In the genomic region with DNA sequence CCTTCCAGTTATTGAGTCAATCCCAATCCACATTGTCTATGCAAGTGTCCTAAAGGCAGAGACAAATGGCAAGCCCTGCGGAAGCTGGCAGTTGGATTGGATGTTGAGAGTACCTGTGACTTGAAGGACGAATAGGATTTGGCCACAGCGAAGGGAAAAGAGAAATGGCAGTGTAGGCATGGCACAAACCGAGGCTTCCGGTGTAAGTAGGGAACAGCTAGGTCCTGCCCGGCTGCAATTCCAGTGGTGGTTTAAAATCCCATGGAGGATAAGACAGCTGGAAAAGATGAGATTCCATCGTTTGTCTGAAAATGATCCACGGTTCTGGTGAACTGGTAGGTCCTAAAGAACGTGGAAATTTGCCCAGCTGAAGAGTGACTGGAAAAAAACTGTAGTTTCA, we compare ENCODE assay signal across 32 cellular contexts.
"Had no signal": no experiment of that assay in that cellular context is flagged by ENCODE, and none has a peak within 500 bp of the region (broad histone marks: within the 10 kb centered on the region; RNA-seq: fewer than 3 reads in every experiment).

No MANE protein-coding gene starts in this region.

- H3K36me3 ChIP-seq: ascending aorta had no signal

- H3K27me3 ChIP-seq: ascending aorta had no signal

- DNase-seq: activated B cell treated with CpG ODN at 0.5 μM for 24 hours; activated CD4-positive, alpha-beta memory T cell treated with anti-CD3 and anti-CD28 coated beads, Interleukin-2, amount 10 ng/mL, durations not matched to agents 7 days and 5 days; activated CD4-positive, alpha-beta T cell treated with anti-CD3 and anti-CD28 coated beads for 36 hours; activated CD4-positive, alpha-beta T cell treated with anti-CD3 and anti-CD28 coated beads for 48 hours; activated CD4-positive, alpha-beta T cell treated with anti-CD3 and anti-CD28 coated beads, Interleukin-2, amount 10 ng/mL, durations not matched to agents 7 days and 5 days; activated CD4-positive, alpha-beta T cell treated with anti-CD3 and anti-CD28 coated beads, Interleukin-2, amount 50 U/mL, for 48 hours; activated CD4-positive, CD25-positive, alpha-beta regulatory T cell treated with anti-CD3 and anti-CD28 coated beads, Interleukin-2, amount 50 U/mL, for 72 hours; activated CD8-positive, alpha-beta memory T cell treated with anti-CD3 and anti-CD28 coated beads for 24 hours; activated CD8-positive, alpha-beta memory T cell treated with anti-CD3 and anti-CD28 coated beads, Interleukin-2, amount 10 ng/mL, durations not matched to agents 7 days and 5 days; activated CD8-positive, alpha-beta memory T cell treated with anti-CD3 and anti-CD28 coated beads, Interleukin-2, amount 50 U/mL, for 48 hours; activated CD8-positive, alpha-beta T cell treated with anti-CD3 and anti-CD28 coated beads, Interleukin-2, amount 10 ng/mL, durations not matched to agents 7 days and 5 days; activated effector memory CD4-positive, alpha-beta T cell treated with Interleukin-2 at 50 U/mL for 16 hours; activated gamma-delta T cell; activated naive CD4-positive, alpha-beta T cell treated with anti-CD3 and anti-CD28 coated beads, Interleukin-2, amount 10 ng/mL, durations not matched to agents 7 days and 5 days; activated naive CD4-positive, alpha-beta T cell treated with Interleukin-2 at 50 U/mL for 16 hours; activated naive CD8-positive, alpha-beta T cell treated with anti-CD3 and anti-CD28 coated beads, Interleukin-2, amount 10 ng/mL, durations not matched to agents 7 days and 5 days; activated naive CD8-positive, alpha-beta T cell treated with anti-CD3 and anti-CD28 coated beads, Interleukin-2, amount 50 U/mL, for 24 hours; activated T-cell treated with anti-CD3 and anti-CD28 coated beads, Interleukin-2, amount 50 U/mL, for 24 hours; activated T-cell treated with anti-CD3 and anti-CD28 coated beads, Interleukin-2, amount 50 U/mL, for 48 hours; amygdala; anterior cingulate cortex; central memory CD4-positive, alpha-beta T cell; T-cell; T-helper 17 cell; T1000 had no signal

- H3K27me3 Mint-ChIP-seq: activated B cell treated with CpG ODN at 0.5 μM for 24 hours; activated CD4-positive, alpha-beta memory T cell treated with anti-CD3 and anti-CD28 coated beads, Interleukin-2, amount 10 ng/mL, durations not matched to agents 7 days and 5 days; activated CD4-positive, alpha-beta T cell treated with anti-CD3 and anti-CD28 coated beads for 36 hours; activated CD4-positive, alpha-beta T cell treated with anti-CD3 and anti-CD28 coated beads, Interleukin-2, amount 10 ng/mL, durations not matched to agents 7 days and 5 days; activated CD8-positive, alpha-beta memory T cell treated with anti-CD3 and anti-CD28 coated beads, Interleukin-2, amount 10 ng/mL, durations not matched to agents 7 days and 5 days; activated naive CD4-positive, alpha-beta T cell treated with anti-CD3 and anti-CD28 coated beads, Interleukin-2, amount 10 ng/mL, durations not matched to agents 7 days and 5 days; activated naive CD4-positive, alpha-beta T cell treated with anti-CD3 and anti-CD28 coated beads, Interleukin-2, amount 50 U/mL, for 24 hours; activated naive CD8-positive, alpha-beta T cell; activated naive CD8-positive, alpha-beta T cell treated with anti-CD3 and anti-CD28 coated beads, Interleukin-2, amount 10 ng/mL, durations not matched to agents 7 days and 5 days; activated naive CD8-positive, alpha-beta T cell treated with anti-CD3 and anti-CD28 coated beads, Interleukin-2, amount 50 U/mL, for 24 hours; activated T-cell treated with anti-CD3 and anti-CD28 coated beads, Interleukin-2, amount 50 U/mL, for 24 hours; T-helper 17 cell had no signal

- H3K4me3 ChIP-seq: ascending aorta had no signal

- H3K9me3 Mint-ChIP-seq: activated B cell treated with CpG ODN at 0.5 μM for 24 hours; activated CD4-positive, alpha-beta memory T cell treated with anti-CD3 and anti-CD28 coated beads, Interleukin-2, amount 10 ng/mL, durations not matched to agents 7 days and 5 days; activated CD4-positive, alpha-beta T cell treated with anti-CD3 and anti-CD28 coated beads, Interleukin-2, amount 10 ng/mL, durations not matched to agents 7 days and 5 days; activated naive CD4-positive, alpha-beta T cell treated with anti-CD3 and anti-CD28 coated beads, Interleukin-2, amount 10 ng/mL, durations not matched to agents 7 days and 5 days; activated naive CD4-positive, alpha-beta T cell treated with anti-CD3 and anti-CD28 coated beads, Interleukin-2, amount 50 U/mL, for 24 hours; activated naive CD8-positive, alpha-beta T cell treated with anti-CD3 and anti-CD28 coated beads, Interleukin-2, amount 10 ng/mL, durations not matched to agents 7 days and 5 days; activated naive CD8-positive, alpha-beta T cell treated with anti-CD3 and anti-CD28 coated beads, Interleukin-2, amount 50 U/mL, for 24 hours; activated T-cell treated with anti-CD3 and anti-CD28 coated beads, Interleukin-2, amount 50 U/mL, for 24 hours; activated T-helper 2 cell treated with anti-CD3 and anti-CD28 coated beads, Interferon-gamma antibody, Interleukin-2, Interleukin-4, amounts not matched to agents 10 μg/mL and 5 μg/mL and 100 μg/mL, durations not matched to agents 14 hours and 24 hours and 36 hours; T-cell had no signal

- H3K4me3 Mint-ChIP-seq: activated B cell treated with CpG ODN at 0.5 μM for 24 hours; activated CD4-positive, alpha-beta memory T cell treated with anti-CD3 and anti-CD28 coated beads, Interleukin-2, amount 10 ng/mL, durations not matched to agents 7 days and 5 days; activated CD4-positive, alpha-beta T cell treated with anti-CD3 and anti-CD28 coated beads for 36 hours; activated CD4-positive, alpha-beta T cell treated with anti-CD3 and anti-CD28 coated beads, Interleukin-2, amount 10 ng/mL, durations not matched to agents 7 days and 5 days; activated CD8-positive, alpha-beta memory T cell treated with anti-CD3 and anti-CD28 coated beads, Interleukin-2, amount 10 ng/mL, durations not matched to agents 7 days and 5 days; activated CD8-positive, alpha-beta T cell treated with anti-CD3 and anti-CD28 coated beads, Interleukin-2, amount 10 ng/mL, durations not matched to agents 7 days and 5 days; activated naive CD4-positive, alpha-beta T cell treated with anti-CD3 and anti-CD28 coated beads, Interleukin-2, amount 10 ng/mL, durations not matched to agents 7 days and 5 days; activated naive CD4-positive, alpha-beta T cell treated with anti-CD3 and anti-CD28 coated beads, Interleukin-2, amount 50 U/mL, for 24 hours; activated naive CD8-positive, alpha-beta T cell; activated naive CD8-positive, alpha-beta T cell treated with anti-CD3 and anti-CD28 coated beads, Interleukin-2, amount 10 ng/mL, durations not matched to agents 7 days and 5 days; activated naive CD8-positive, alpha-beta T cell treated with anti-CD3 and anti-CD28 coated beads, Interleukin-2, amount 50 U/mL, for 24 hours; activated T-cell treated with anti-CD3 and anti-CD28 coated beads, Interleukin-2, amount 50 U/mL, for 24 hours; brain; T-cell; T-helper 17 cell had no signal

- H3K27ac Mint-ChIP-seq: activated B cell treated with CpG ODN at 0.5 μM for 24 hours; activated CD4-positive, alpha-beta memory T cell treated with anti-CD3 and anti-CD28 coated beads, Interleukin-2, amount 10 ng/mL, durations not matched to agents 7 days and 5 days; activated CD4-positive, alpha-beta T cell treated with anti-CD3 and anti-CD28 coated beads for 36 hours; activated CD4-positive, alpha-beta T cell treated with anti-CD3 and anti-CD28 coated beads, Interleukin-2, amount 10 ng/mL, durations not matched to agents 7 days and 5 days; activated CD8-positive, alpha-beta memory T cell treated with anti-CD3 and anti-CD28 coated beads, Interleukin-2, amount 10 ng/mL, durations not matched to agents 7 days and 5 days; activated CD8-positive, alpha-beta T cell treated with anti-CD3 and anti-CD28 coated beads, Interleukin-2, amount 10 ng/mL, durations not matched to agents 7 days and 5 days; activated naive CD4-positive, alpha-beta T cell treated with anti-CD3 and anti-CD28 coated beads, Interleukin-2, amount 10 ng/mL, durations not matched to agents 7 days and 5 days; activated naive CD4-positive, alpha-beta T cell treated with anti-CD3 and anti-CD28 coated beads, Interleukin-2, amount 50 U/mL, for 24 hours; activated naive CD8-positive, alpha-beta T cell; activated naive CD8-positive, alpha-beta T cell treated with anti-CD3 and anti-CD28 coated beads, Interleukin-2, amount 10 ng/mL, durations not matched to agents 7 days and 5 days; activated naive CD8-positive, alpha-beta T cell treated with anti-CD3 and anti-CD28 coated beads, Interleukin-2, amount 50 U/mL, for 24 hours; activated T-cell treated with anti-CD3 and anti-CD28 coated beads, Interleukin-2, amount 50 U/mL, for 24 hours; activated T-helper 2 cell treated with anti-CD3 and anti-CD28 coated beads, Interferon-gamma antibody, Interleukin-2, Interleukin-4, amounts not matched to agents 10 μg/mL and 5 μg/mL and 100 μg/mL, durations not matched to agents 14 hours and 24 hours and 36 hours; brain; T-cell; T-helper 17 cell had no signal

- H3K4me1 Mint-ChIP-seq: activated B cell treated with CpG ODN at 0.5 μM for 24 hours; activated CD4-positive, alpha-beta memory T cell treated with anti-CD3 and anti-CD28 coated beads, Interleukin-2, amount 10 ng/mL, durations not matched to agents 7 days and 5 days; activated CD4-positive, alpha-beta T cell treated with anti-CD3 and anti-CD28 coated beads for 36 hours; activated CD4-positive, alpha-beta T cell treated with anti-CD3 and anti-CD28 coated beads, Interleukin-2, amount 10 ng/mL, durations not matched to agents 7 days and 5 days; activated CD8-positive, alpha-beta memory T cell treated with anti-CD3 and anti-CD28 coated beads, Interleukin-2, amount 10 ng/mL, durations not matched to agents 7 days and 5 days; activated naive CD4-positive, alpha-beta T cell treated with anti-CD3 and anti-CD28 coated beads, Interleukin-2, amount 10 ng/mL, durations not matched to agents 7 days and 5 days; activated naive CD4-positive, alpha-beta T cell treated with anti-CD3 and anti-CD28 coated beads, Interleukin-2, amount 50 U/mL, for 24 hours; activated naive CD8-positive, alpha-beta T cell treated with anti-CD3 and anti-CD28 coated beads, Interleukin-2, amount 10 ng/mL, durations not matched to agents 7 days and 5 days; activated naive CD8-positive, alpha-beta T cell treated with anti-CD3 and anti-CD28 coated beads, Interleukin-2, amount 50 U/mL, for 24 hours; T-cell; T-helper 17 cell had no signal

- H3K9me3 ChIP-seq: ascending aorta had no signal

- H3K27ac ChIP-seq: ascending aorta, VCaP had no signal

- H3K4me1 ChIP-seq: ascending aorta had no signal

- H3K36me3 Mint-ChIP-seq: activated CD8-positive, alpha-beta memory T cell treated with anti-CD3 and anti-CD28 coated beads, Interleukin-2, amount 10 ng/mL, durations not matched to agents 7 days and 5 days; activated naive CD4-positive, alpha-beta T cell treated with anti-CD3 and anti-CD28 coated beads, Interleukin-2, amount 10 ng/mL, durations not matched to agents 7 days and 5 days; activated naive CD4-positive, alpha-beta T cell treated with anti-CD3 and anti-CD28 coated beads, Interleukin-2, amount 50 U/mL, for 24 hours; activated naive CD8-positive, alpha-beta T cell; activated naive CD8-positive, alpha-beta T cell treated with anti-CD3 and anti-CD28 coated beads, Interleukin-2, amount 10 ng/mL, durations not matched to agents 7 days and 5 days; brain; T-cell had no signal

- FAIRE-seq: TTC549 had no signal

- ATAC-seq: activated CD4-positive, alpha-beta T cell treated with anti-CD3 and anti-CD28 coated beads for 36 hours; activated CD8-positive, alpha-beta memory T cell treated with anti-CD3 and anti-CD28 coated beads, Interleukin-2, amount 10 ng/mL, durations not matched to agents 7 days and 5 days; activated CD8-positive, alpha-beta T cell treated with anti-CD3 and anti-CD28 coated beads, Interleukin-2, amount 10 ng/mL, durations not matched to agents 7 days and 5 days; activated naive CD8-positive, alpha-beta T cell treated with anti-CD3 and anti-CD28 coated beads, Interleukin-2, amount 50 U/mL, for 24 hours; T-cell; T-helper 17 cell had no signal
